Comparison of ENCODE assay signal across 1 cellular context in the genomic region with DNA sequence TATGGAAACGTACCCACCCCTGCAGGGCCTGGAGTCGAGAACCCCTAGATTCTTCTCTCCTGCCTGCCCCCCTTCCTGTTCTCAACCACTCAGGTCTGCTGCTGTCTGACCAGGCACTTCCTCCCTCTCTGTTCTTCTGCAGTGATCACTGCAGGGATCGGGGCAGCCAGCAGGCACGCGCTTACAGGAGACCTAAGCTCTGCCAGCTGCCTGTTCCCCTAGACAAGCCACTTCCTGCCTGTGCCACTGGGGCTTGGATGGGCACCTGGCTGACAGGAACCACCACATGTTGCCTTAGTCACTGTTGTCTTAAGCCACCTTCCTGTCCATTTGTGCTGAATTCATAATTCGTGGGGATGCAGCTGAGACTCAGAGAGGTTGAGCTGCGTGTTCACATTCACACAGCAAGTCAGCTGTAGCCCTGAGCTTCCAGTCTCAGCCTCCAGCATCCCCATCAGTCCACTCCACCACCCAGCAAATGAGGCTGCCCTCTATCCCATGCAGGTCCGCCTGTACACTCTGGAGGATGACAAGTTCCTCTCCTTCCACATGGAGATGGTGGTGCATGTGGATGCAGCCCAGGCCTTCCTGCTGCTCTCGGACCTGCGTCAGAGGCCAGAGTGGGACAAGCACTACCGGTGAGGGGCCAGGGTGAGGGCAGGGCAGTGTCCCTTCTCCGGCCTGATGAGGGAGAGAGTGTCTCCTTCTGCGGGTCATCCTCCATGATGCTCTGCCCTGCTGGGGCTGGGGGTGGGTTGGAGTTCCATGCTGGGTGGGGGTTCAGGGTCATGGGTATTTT.
TF ChIP-seq lines count a peak whose summit lies in the region.

No MANE protein-coding gene starts in this region.

TF ChIP-seq in endothelial cell of umbilical vein, 7 proteins besides CTCF, POLR2A, EP300 and RAD21:
- TF ChIP-seq, protein P1, sequence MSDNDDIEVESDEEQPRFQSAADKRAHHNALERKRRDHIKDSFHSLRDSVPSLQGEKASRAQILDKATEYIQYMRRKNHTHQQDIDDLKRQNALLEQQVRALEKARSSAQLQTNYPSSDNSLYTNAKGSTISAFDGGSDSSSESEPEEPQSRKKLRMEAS (IDR thresholded peaks at IDR 0.05; ENCODE audit: insufficient read depth, insufficient read length) = no peak
- TF ChIP-seq MYC (IDR thresholded peaks at IDR 0.05; ENCODE audit: low read depth, low read length) (no peak), POLR2AphosphoS5 (IDR thresholded peaks at IDR 0.05; ENCODE audit: insufficient read depth, low read depth, low read length) (no peak), JUN (IDR thresholded peaks at IDR 0.05; ENCODE audit: borderline replicate concordance, insufficient read depth, insufficient read length, low read depth) (no peak), FOS (IDR thresholded peaks at IDR 0.05; ENCODE audit: borderline replicate concordance, insufficient read depth, low read length) (no peak)
